Comparison of ENCODE assay signal across 27 cellular contexts in the genomic region with DNA sequence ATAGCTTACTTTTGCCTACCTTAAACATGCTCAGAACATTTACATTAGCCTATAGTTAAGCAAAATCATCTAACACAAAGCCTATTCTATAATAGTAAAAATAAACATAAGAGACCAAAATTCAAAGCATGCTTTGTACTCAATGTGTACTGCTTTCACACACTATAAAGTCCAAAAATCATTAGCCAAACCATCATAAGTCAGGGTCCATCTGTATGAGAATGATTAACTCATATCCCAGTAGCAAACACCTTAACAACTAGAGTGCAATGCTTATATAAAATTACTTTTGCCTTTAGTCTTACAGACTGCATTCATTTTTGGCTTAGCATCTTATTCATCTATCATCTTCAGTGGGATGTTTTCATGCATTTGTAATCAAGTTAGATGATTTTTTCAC. TPM values are rescaled to one million over a fixed set of nuclear protein-coding genes. Genes with fewer than 3 reads are reported as not detected.
"Had no signal": no experiment of that assay in that cellular context is flagged by ENCODE, and none has a peak within 500 bp of the region (broad histone marks: within the 10 kb centered on the region; RNA-seq: fewer than 3 reads in every experiment).

No MANE protein-coding gene starts in this region.

- H3K4me1 ChIP-seq: colonic mucosa, esophagus squamous epithelium, gastrocnemius medialis, heart right ventricle, left lung, lower lobe of right lung had no signal

- H3K36me3 ChIP-seq: colonic mucosa, esophagus squamous epithelium, gastrocnemius medialis, heart right ventricle, left lung, lower lobe of right lung had no signal

- H3K4me3 ChIP-seq: colonic mucosa, esophagus squamous epithelium, gastrocnemius medialis, heart right ventricle, left lung, lower lobe of right lung had no signal

- H3K9me3 ChIP-seq: colonic mucosa, esophagus squamous epithelium, gastrocnemius medialis, heart right ventricle, left lung, lower lobe of right lung had no signal

- H3K27ac ChIP-seq: colonic mucosa, epithelial cell of prostate, esophagus squamous epithelium, gastrocnemius medialis, heart right ventricle, left lung, lower lobe of right lung had no signal

- H3K27me3 ChIP-seq: colonic mucosa, esophagus squamous epithelium, gastrocnemius medialis, heart right ventricle, left lung had no signal

- ATAC-seq: effector memory CD8-positive, alpha-beta T cell; esophagus mucosa; gastrocnemius medialis; heart right ventricle; left lung; left ventricle myocardium superior; lower lobe of right lung had no signal

- DNase-seq: colonic mucosa; cortex of kidney; effector CD8-positive, alpha-beta T cell; effector memory CD8-positive, alpha-beta T cell; endodermal cell; erythroblast; esophagus squamous epithelium; foreskin fibroblast; foreskin melanocyte; gastrocnemius medialis; glutamatergic neuron; head of caudate nucleus; heart right ventricle; hippocampal formation; kidney glomerular epithelial cell; left lung; left ventricle myocardium superior; lower lobe of right lung; mesenchymal stem cell had no signal

RNA-seq across cellular contexts. Expression of gene VWC2, which starts 49.4 kb away (rescaled TPM):
- total RNA-seq: chondrocyte, dermis microvascular lymphatic vessel endothelial cell, endodermal cell, gastrocnemius medialis, glomerular endothelial cell, lung microvascular endothelial cell, mesenteric fat pad had no signal
- polyA plus RNA-seq: keratinocyte had no signal
